In genomic region chr4:101081695-101082369, GRCh38 we compare ENCODE assay signal across 32 cellular contexts.
DNase-seq lines count a peak whose midpoint lies in the region; ATAC-seq, FAIRE-seq and TF ChIP-seq lines count a peak whose summit lies in the region.
"Had no signal": no experiment of that assay in that cellular context is flagged by ENCODE, and none has a peak within 500 bp of the region (broad histone marks: within the 10 kb centered on the region; RNA-seq: fewer than 3 reads in every experiment).

No MANE protein-coding gene starts in this region.

- ATAC-seq in stimulated activated memory B cell treated with anti-CD40 and anti-IgM and Interleukin-4, amounts not matched to agents 10 μg/mL and 1 μg/mL and 100 μg/mL, for 72 hours = no peak
- no peak for ATAC-seq in HG03039 (IDR thresholded peaks at IDR 0.05; ENCODE audit: unreplicated experiment)
- ATAC-seq: left ventricle myocardium superior; naive thymus-derived CD4-positive, alpha-beta T cell; PC-3; sciatic nerve; stimulated activated effector memory CD8-positive, alpha-beta T cell treated with anti-CD3 and anti-CD28 coated beads, Interleukin-12 subunit alpha, Interleukin-12 subunit beta, amount 100 ng/mL, for 72 hours; T-helper 17 cell; upper lobe of right lung had no signal

- no peaks in the 10 kb centered on the region for H3K9me3 Mint-ChIP-seq in stimulated activated memory B cell treated with anti-CD40 and anti-IgM and Interleukin-4, amounts not matched to agents 10 μg/mL and 1 μg/mL and 100 μg/mL, for 72 hours
- H3K9me3 Mint-ChIP-seq: activated naive CD8-positive, alpha-beta T cell treated with anti-CD3 and anti-CD28 coated beads, Interleukin-2, amount 10 ng/mL, durations not matched to agents 7 days and 5 days; CD4-positive, CD25-positive, alpha-beta regulatory T cell; central memory CD8-positive, alpha-beta T cell; H9; naive thymus-derived CD4-positive, alpha-beta T cell; stimulated activated effector memory CD8-positive, alpha-beta T cell treated with anti-CD3 and anti-CD28 coated beads, Interleukin-12 subunit alpha, Interleukin-12 subunit beta, amount 100 ng/mL, for 72 hours had no signal

- no peaks in the 10 kb centered on the region for H3K9me3 ChIP-seq in A673 (ENCODE audit: low read depth, low read length, poor library complexity, severe bottlenecking)
- H3K9me3 ChIP-seq: ascending aorta, SK-N-SH, upper lobe of right lung had no signal

- no peaks in the 10 kb centered on the region for H3K27me3 ChIP-seq in A673 (replicated peaks; ENCODE audit: insufficient read depth, low read depth, low read length, poor library complexity)
- H3K27me3 ChIP-seq: ascending aorta, dorsolateral prefrontal cortex, upper lobe of right lung had no signal

- H3K4me1 Mint-ChIP-seq in stimulated activated memory B cell treated with anti-CD40 and anti-IgM and Interleukin-4, amounts not matched to agents 10 μg/mL and 1 μg/mL and 100 μg/mL, for 72 hours = peaks cover 32% of the 10 kb centered on the region
- H3K4me1 Mint-ChIP-seq: activated naive CD8-positive, alpha-beta T cell treated with anti-CD3 and anti-CD28 coated beads, Interleukin-2, amount 10 ng/mL, durations not matched to agents 7 days and 5 days; H9; naive thymus-derived CD4-positive, alpha-beta T cell had no signal

- peaks cover 39% of the 10 kb centered on the region for H3K36me3 Mint-ChIP-seq in stimulated activated memory B cell treated with anti-CD40 and anti-IgM and Interleukin-4, amounts not matched to agents 10 μg/mL and 1 μg/mL and 100 μg/mL, for 72 hours

- no peak overlapping the region for H3K27ac Mint-ChIP-seq in stimulated activated memory B cell treated with anti-CD40 and anti-IgM and Interleukin-4, amounts not matched to agents 10 μg/mL and 1 μg/mL and 100 μg/mL, for 72 hours
- H3K27ac Mint-ChIP-seq: activated naive CD8-positive, alpha-beta T cell treated with anti-CD3 and anti-CD28 coated beads, Interleukin-2, amount 10 ng/mL, durations not matched to agents 7 days and 5 days; CD4-positive, CD25-positive, alpha-beta regulatory T cell; naive thymus-derived CD4-positive, alpha-beta T cell; progenitor cell of endocrine pancreas; stimulated activated effector memory CD8-positive, alpha-beta T cell treated with anti-CD3 and anti-CD28 coated beads, Interleukin-12 subunit alpha, Interleukin-12 subunit beta, amount 100 ng/mL, for 72 hours; T-helper 17 cell had no signal

- H3K4me3 Mint-ChIP-seq in stimulated activated memory B cell treated with anti-CD40 and anti-IgM and Interleukin-4, amounts not matched to agents 10 μg/mL and 1 μg/mL and 100 μg/mL, for 72 hours = no peak overlapping the region
- H3K4me3 Mint-ChIP-seq: activated naive CD8-positive, alpha-beta T cell treated with anti-CD3 and anti-CD28 coated beads, Interleukin-2, amount 10 ng/mL, durations not matched to agents 7 days and 5 days; CD4-positive, CD25-positive, alpha-beta regulatory T cell; central memory CD8-positive, alpha-beta T cell; H9; naive thymus-derived CD4-positive, alpha-beta T cell; stimulated activated effector memory CD8-positive, alpha-beta T cell treated with anti-CD3 and anti-CD28 coated beads, Interleukin-12 subunit alpha, Interleukin-12 subunit beta, amount 100 ng/mL, for 72 hours; T-helper 17 cell had no signal

- CTCF ChIA-PET in A673 (lab: Charles Lee) = no interaction called here

- DNase-seq in A673 (ENCODE audit: low spot score) = peak; percentile 24
- DNase-seq in D721Med (ENCODE audit: insufficient read length, low spot score) = no peak
- peak; percentile 71 for DNase-seq in NCI-H2029 treated with DMSO at 0.1 percent for 48 hours (lab: John Stamatoyannopoulos, UW)
- DNase-seq in dermis microvascular lymphatic vessel endothelial cell (ENCODE audit: low read depth in 2 of 2) = peak; percentile 10 to 33
- DNase-seq in HPDE6-E6E7 (ENCODE audit: extremely low spot score) = no peak
- DNase-seq: activated CD4-positive, alpha-beta T cell treated with anti-CD3 and anti-CD28 coated beads for 4 hours; activated CD8-positive, alpha-beta memory T cell treated with anti-CD3 and anti-CD28 coated beads for 24 hours; activated gamma-delta T cell; activated naive CD8-positive, alpha-beta T cell treated with anti-CD3 and anti-CD28 coated beads, Interleukin-2, amount 10 ng/mL, durations not matched to agents 7 days and 5 days; CD4-positive, CD25-positive, alpha-beta regulatory T cell; dorsolateral prefrontal cortex; H9; left ventricle myocardium superior; midbrain; naive thymus-derived CD4-positive, alpha-beta T cell; NCI-H1694; NK-92 treated with Interleukin-12 subunit alpha and Interleukin-12 subunit beta, amount 100 ng/mL, for 24 hours; PC-3; SK-N-SH; stimulated activated CD4-positive, alpha-beta T cell treated with anti-CD3 and anti-CD28 coated beads, Interleukin-12 subunit alpha, Interleukin-12 subunit beta, amount 100 ng/mL, for 4 hours; stimulated activated CD4-positive, alpha-beta T cell treated with anti-CD3 and anti-CD28 coated beads, Interleukin-4, amount 100 ng/mL, for 1 hour; T-helper 17 cell; upper lobe of right lung had no signal

- POLR2A ChIA-PET in A673 (lab: Charles Lee; ENCODE audit: low non-redundant PET) = interaction anchor here (0.5 kb wide), 1 partner anchor 173 kb away, joined by 21 read pairs; no protein-coding TSS in a partner anchor

- no peaks in the 10 kb centered on the region for H3K4me1 ChIP-seq in A673 (ENCODE audit: insufficient read depth, low read length, poor library complexity, severe bottlenecking)
- H3K4me1 ChIP-seq: ascending aorta, upper lobe of right lung had no signal

- FAIRE-seq in D721Med (lab: Jason Lieb, UNC) = peak; percentile 61
- FAIRE-seq: G401.6 had no signal

- H3K4me3 ChIP-seq in A673 (ENCODE audit: low read depth, low read length, poor library complexity, severe bottlenecking) = no peak overlapping the region
- H3K4me3 ChIP-seq: ascending aorta, dorsolateral prefrontal cortex, upper lobe of right lung had no signal

- BruUV-seq in A673 (replicated peaks; lab: Mats Ljungman, UMichigan) = no TSS peak

- no peaks in the 10 kb centered on the region for H3K36me3 ChIP-seq in A673 (ENCODE audit: insufficient read depth, low read length, poor library complexity, severe bottlenecking)

- no peaks in the 10 kb centered on the region for H3K27me3 Mint-ChIP-seq in stimulated activated memory B cell treated with anti-CD40 and anti-IgM and Interleukin-4, amounts not matched to agents 10 μg/mL and 1 μg/mL and 100 μg/mL, for 72 hours
- H3K27me3 Mint-ChIP-seq: activated naive CD8-positive, alpha-beta T cell treated with anti-CD3 and anti-CD28 coated beads, Interleukin-2, amount 10 ng/mL, durations not matched to agents 7 days and 5 days; CD4-positive, CD25-positive, alpha-beta regulatory T cell; central memory CD8-positive, alpha-beta T cell; naive thymus-derived CD4-positive, alpha-beta T cell; progenitor cell of endocrine pancreas; T-helper 17 cell had no signal

- intact Hi-C loops in A673 (cut with micrococcal nuclease; ENCODE audit: unreplicated experiment) = no loop called here

- H3K27ac ChIP-seq in A673 (ENCODE audit: low read depth, low read length, poor library complexity, severe bottlenecking) = no peak overlapping the region
- H3K27ac ChIP-seq: ascending aorta, dorsolateral prefrontal cortex, KMS-11, upper lobe of right lung had no signal

- TF ChIP-seq CTCF in A673 (conservative IDR thresholded peaks at IDR 0.05; ENCODE audit: low read depth, low read length) = no peak
- no peak for TF ChIP-seq CTCF in D721Med (IDR thresholded peaks at IDR 0.05; ENCODE audit: insufficient read depth, missing control alignments)

Comparison
In these comparisons a context has a peak if more than half of its experiments do, and no peak if none do; other contexts are left out.
1. DNase-seq: peak in A673 (single experiment), NCI-H2029 treated with DMSO at 0.1 percent for 48 hours (single experiment) and dermis microvascular lymphatic vessel endothelial cell (2 of 2); none in D721Med (single experiment) and HPDE6-E6E7 (single experiment).